In genomic region chr17:40320771-40321501, GRCh38 we compare ENCODE assay signal across 8 cellular contexts. TPM values are rescaled to one million over a fixed set of nuclear protein-coding genes. Genes with fewer than 3 reads are reported as not detected.
DNase-seq lines count a peak whose midpoint lies in the region; ATAC-seq and TF ChIP-seq lines count a peak whose summit lies in the region.

No MANE protein-coding gene starts in this region.

- no peaks in the 10 kb centered on the region for H3K9me3 ChIP-seq in right lobe of liver
- H3K9me3 ChIP-seq in testis: no peaks in the 10 kb centered on the region

- ATAC-seq in right lobe of liver: no peak
- ATAC-seq in GM19452 (IDR thresholded peaks at IDR 0.05; ENCODE audit: unreplicated experiment): no peak
- ATAC-seq in HG02840 (IDR thresholded peaks at IDR 0.05; ENCODE audit: low FRiP score, unreplicated experiment): no peak
- no peak for ATAC-seq in HG03039 (IDR thresholded peaks at IDR 0.05; ENCODE audit: unreplicated experiment)

- peak overlapping the region; percentile 95 for H3K27ac Mint-ChIP-seq in activated naive CD8-positive, alpha-beta T cell

- peak overlapping the region; percentile 99 for H3K4me3 Mint-ChIP-seq in activated naive CD8-positive, alpha-beta T cell

- H3K27me3 ChIP-seq in right lobe of liver (no peaks in the 10 kb centered on the region), testis (no peaks in the 10 kb centered on the region)

- H3K27ac ChIP-seq in right lobe of liver: peak overlapping the region; percentile 10 to 77 (median 25)
- H3K27ac ChIP-seq in testis: peak overlapping the region; percentile 80 to 83

- H3K36me3 ChIP-seq in right lobe of liver (no peaks in the 10 kb centered on the region), testis (ENCODE audit: low read depth, missing control alignments) (no peaks in the 10 kb centered on the region)

- peaks cover 67% of the 10 kb centered on the region for H3K4me1 Mint-ChIP-seq in activated naive CD8-positive, alpha-beta T cell (ENCODE audit: low read depth)

- no peaks in the 10 kb centered on the region for H3K36me3 Mint-ChIP-seq in activated naive CD8-positive, alpha-beta T cell

- H3K4me1 ChIP-seq in right lobe of liver (peaks cover 3 to 73% (median 44%) of the 10 kb centered on the region in 4 donors), testis (peaks cover 87% of the 10 kb centered on the region)

- peak; percentile 81 for DNase-seq in activated effector memory CD4-positive, alpha-beta T cell treated with anti-CD3 and anti-CD28 coated beads, Interleukin-2, amount 50 U/mL, for 16 hours
- DNase-seq in activated effector memory CD4-positive, alpha-beta T cell treated with Interleukin-2 at 50 U/mL for 16 hours: no peak
- peak in 1 of 3 donors; percentile 58 for DNase-seq in right lobe of liver
- DNase-seq in testis: peak; percentile 88

- no peaks in the 10 kb centered on the region for H3K9me3 Mint-ChIP-seq in activated naive CD8-positive, alpha-beta T cell (ENCODE audit: low read depth)

- no peaks in the 10 kb centered on the region for H3K27me3 Mint-ChIP-seq in activated naive CD8-positive, alpha-beta T cell

- intact Hi-C loops in right lobe of liver (cut with DNase I): no loop called here
- intact Hi-C loops in testis (cut with DNase I; ENCODE audit: low total_unique reads): no loop called here

- no peak for TF ChIP-seq CTCF in right lobe of liver (IDR thresholded peaks at IDR 0.05)
- TF ChIP-seq CTCF in testis (IDR thresholded peaks at IDR 0.05): no peak

- H3K4me3 ChIP-seq in right lobe of liver: peak overlapping the region in 1 of 3 donors; percentile 2
- no peak overlapping the region for H3K4me3 ChIP-seq in testis

- WGBS in right lobe of liver (ENCODE audit: insufficient coverage, low coverage, low lambda C conversion rate, missing lambda C conversion rate): 18% methylated on average over 2 of the region's 19 CpGs
- 29 to 34% methylated on average over 16 to 19 of the region's 19 CpGs for WGBS in testis, 2 donors

- TF ChIP-seq POLR2A in right lobe of liver (IDR thresholded peaks at IDR 0.05): no peak
- no peak for TF ChIP-seq POLR2A in testis (IDR thresholded peaks at IDR 0.05)

RNA-seq across cellular contexts. Expression of gene RARA, which starts 12.0 kb away (rescaled TPM):
- total RNA-seq in right lobe of liver: 10 to 100 TPM; 17.7 to 41.9 (median 22.9) TPM
- 10 to 100 TPM; 65.5 to 66.0 TPM for total RNA-seq in testis
- 49.8 TPM for polyA plus RNA-seq in testis (ENCODE audit: insufficient read depth, low read depth, low replicate concordance)

RNA-seq across cellular contexts. Expression of gene CDC6, which starts 33.3 kb away (rescaled TPM):
- total RNA-seq in right lobe of liver (1 to 10 TPM in 5 of 6 experiments, under 1 TPM in 1; 0.42 to 9.1 (median 3.1) TPM), testis (10 to 100 TPM; 12.4 to 22.8 TPM)
- polyA plus RNA-seq in testis (ENCODE audit: insufficient read depth, low read depth, low replicate concordance): 14.7 TPM

RNA-seq across cellular contexts. Expression of gene GJD3, which starts 43.6 kb away (rescaled TPM):
- total RNA-seq in right lobe of liver (under 1 TPM in 5 of 6 experiments, not detected in 1; 0.22 to 0.78 (median 0.37) TPM), testis (1 to 10 TPM; 2.1 to 2.6 TPM)
- polyA plus RNA-seq in testis (ENCODE audit: insufficient read depth, low read depth, low replicate concordance): not detected
